In genomic region chr14:72801841-72802587, GRCh38 we compare ENCODE assay signal across 15 cellular contexts.
DNase-seq lines count a peak whose midpoint lies in the region; ATAC-seq, FAIRE-seq and TF ChIP-seq lines count a peak whose summit lies in the region.
"Had no signal": no experiment of that assay in that cellular context is flagged by ENCODE, and none has a peak within 500 bp of the region (broad histone marks: within the 10 kb centered on the region; RNA-seq: fewer than 3 reads in every experiment).

No MANE protein-coding gene starts in this region.

- H3K9me3 ChIP-seq in heart left ventricle, result no peaks in the 10 kb centered on the region
- H3K9me3 ChIP-seq in smooth muscle cell (replicated peaks; ENCODE audit: low read depth), result no peaks in the 10 kb centered on the region
- no peaks in the 10 kb centered on the region for H3K9me3 ChIP-seq in HepG2 (ENCODE audit: low read length)
- H3K9me3 ChIP-seq: upper lobe of right lung had no signal

- no peak for TF ChIP-seq RAD21 in HepG2 (CRISPR knock-in tag; IDR thresholded peaks at IDR 0.05)

- H3K36me3 ChIP-seq in heart left ventricle (no peaks in the 10 kb centered on the region), smooth muscle cell (ENCODE audit: low read depth) (no peaks in the 10 kb centered on the region), HepG2 (replicated peaks in 1 of 2; ENCODE audit: control insufficient read depth in 1 of 2, insufficient read depth in 2 of 2, low read length in 2 of 2) (no peaks in the 10 kb centered on the region)
- H3K36me3 ChIP-seq: upper lobe of right lung had no signal

- no peak overlapping the region for H2AFZ ChIP-seq in smooth muscle cell (ENCODE audit: low read depth)
- no peak overlapping the region for H2AFZ ChIP-seq in HepG2 (ENCODE audit: low read length)

- no peaks in the 10 kb centered on the region for H3K9me3 Mint-ChIP-seq in activated naive CD4-positive, alpha-beta T cell treated with anti-CD3 and anti-CD28 coated beads, Interleukin-2, amount 50 U/mL, for 24 hours
- peaks cover 3% of the 10 kb centered on the region for H3K9me3 Mint-ChIP-seq in activated naive CD4-positive, alpha-beta T cell treated with anti-CD3 and anti-CD28 coated beads, Interleukin-2, amount 10 ng/mL, durations not matched to agents 7 days and 5 days
- no peaks in the 10 kb centered on the region for H3K9me3 Mint-ChIP-seq in activated naive CD8-positive, alpha-beta T cell treated with anti-CD3 and anti-CD28 coated beads, Interleukin-2, amount 50 U/mL, for 24 hours

- H3K27me3 ChIP-seq in heart left ventricle (no peaks in the 10 kb centered on the region), smooth muscle cell (ENCODE audit: low read depth) (no peaks in the 10 kb centered on the region), HepG2 (ENCODE audit: control insufficient read depth in 1 of 2, insufficient read depth in 2 of 2, low read length in 2 of 2) (peaks cover 0 to 1% of the 10 kb centered on the region in 2 experiments; a peak in 1 of 5 replicates)
- H3K27me3 ChIP-seq: upper lobe of right lung had no signal

- H3K4me1 ChIP-seq in heart left ventricle (peaks cover 3 to 57% (median 22%) of the 10 kb centered on the region in 12 donors), smooth muscle cell (ENCODE audit: low read depth) (no peaks in the 10 kb centered on the region), HepG2 (ENCODE audit: insufficient read depth, low read length) (0 out of 2 replicates have a peak, but pooled peaks cover 10% of the 10 kb centered on the region)
- H3K4me1 ChIP-seq: upper lobe of right lung had no signal

- H3K36me3 Mint-ChIP-seq in activated naive CD4-positive, alpha-beta T cell treated with anti-CD3 and anti-CD28 coated beads, Interleukin-2, amount 50 U/mL, for 24 hours, result no peaks in the 10 kb centered on the region
- H3K36me3 Mint-ChIP-seq in activated naive CD4-positive, alpha-beta T cell treated with anti-CD3 and anti-CD28 coated beads, Interleukin-2, amount 10 ng/mL, durations not matched to agents 7 days and 5 days, result peaks cover 10% of the 10 kb centered on the region
- peaks cover 3% of the 10 kb centered on the region for H3K36me3 Mint-ChIP-seq in activated naive CD8-positive, alpha-beta T cell treated with anti-CD3 and anti-CD28 coated beads, Interleukin-2, amount 50 U/mL, for 24 hours (ENCODE audit: low read depth)

- intact Hi-C loops in heart left ventricle (cut with DNase I) (no loop called here), HepG2 (cut with micrococcal nuclease; ENCODE audit: unreplicated experiment) (no loop called here)

- FAIRE-seq in HepG2 (lab: Jason Lieb, UNC) (no peak), GM12892 (lab: Jason Lieb, UNC) (no peak)

- H3K27me3 Mint-ChIP-seq in activated naive CD4-positive, alpha-beta T cell treated with anti-CD3 and anti-CD28 coated beads, Interleukin-2, amount 50 U/mL, for 24 hours, result no peaks in the 10 kb centered on the region
- H3K27me3 Mint-ChIP-seq in activated naive CD4-positive, alpha-beta T cell treated with anti-CD3 and anti-CD28 coated beads, Interleukin-2, amount 10 ng/mL, durations not matched to agents 7 days and 5 days, result no peaks in the 10 kb centered on the region
- no peaks in the 10 kb centered on the region for H3K27me3 Mint-ChIP-seq in activated naive CD8-positive, alpha-beta T cell treated with anti-CD3 and anti-CD28 coated beads, Interleukin-2, amount 50 U/mL, for 24 hours

- H3K9ac ChIP-seq in smooth muscle cell (ENCODE audit: low read depth) (no peak overlapping the region), HepG2 (ENCODE audit: insufficient read depth, low read depth, low read length) (no peak overlapping the region)

- H3K79me2 ChIP-seq in smooth muscle cell (ENCODE audit: low read depth), result no peaks in the 10 kb centered on the region
- H3K79me2 ChIP-seq in HepG2 (ENCODE audit: insufficient read depth, low read length), result no peaks in the 10 kb centered on the region

- TF ChIP-seq POLR2A in heart left ventricle (IDR thresholded peaks at IDR 0.05), result no peak
- no peak for TF ChIP-seq POLR2A in HepG2 (IDR thresholded peaks at IDR 0.05; ENCODE audit: insufficient read depth in 1 of 2, low read depth in 2 of 2, low read length in 2 of 2)
- TF ChIP-seq POLR2A in GM12892 (IDR thresholded peaks at IDR 0.05; ENCODE audit: low read depth, low read length), result no peak

- CTCF ChIA-PET in activated naive CD4-positive, alpha-beta T cell treated with anti-CD3 and anti-CD28 coated beads, Interleukin-2, amount 10 ng/mL, durations not matched to agents 7 days and 5 days (lab: Charles Lee), result no interaction called here
- CTCF ChIA-PET in HepG2 (lab: Yijun Ruan, JAX; ENCODE audit: low intra/inter-chr PET ratio, low total read pairs), result no interaction called here

- peaks cover 12% of the 10 kb centered on the region for H4K20me1 ChIP-seq in smooth muscle cell (ENCODE audit: low read depth)
- H4K20me1 ChIP-seq in HepG2 (ENCODE audit: insufficient read depth, low read length), result no peaks in the 10 kb centered on the region

- peak overlapping the region; percentile 36 for H3K27ac Mint-ChIP-seq in activated naive CD4-positive, alpha-beta T cell treated with anti-CD3 and anti-CD28 coated beads, Interleukin-2, amount 50 U/mL, for 24 hours
- no peak overlapping the region for H3K27ac Mint-ChIP-seq in activated naive CD4-positive, alpha-beta T cell treated with anti-CD3 and anti-CD28 coated beads, Interleukin-2, amount 10 ng/mL, durations not matched to agents 7 days and 5 days
- peak overlapping the region; percentile 34 for H3K27ac Mint-ChIP-seq in activated naive CD8-positive, alpha-beta T cell treated with anti-CD3 and anti-CD28 coated beads, Interleukin-2, amount 50 U/mL, for 24 hours

- TF ChIP-seq EP300 in HepG2 (IDR thresholded peaks at IDR 0.05; ENCODE audit: low read depth in 2 of 2, low read length in 2 of 2) (no peak), HepG2 (CRISPR knock-in tag; IDR thresholded peaks at IDR 0.05; ENCODE audit: borderline replicate concordance) (no peak)

- POLR2A ChIA-PET in HepG2 (lab: Yijun Ruan, JAX), result no interaction called here

- H3K4me3 Mint-ChIP-seq in activated naive CD4-positive, alpha-beta T cell treated with anti-CD3 and anti-CD28 coated beads, Interleukin-2, amount 50 U/mL, for 24 hours, result no peak overlapping the region
- H3K4me3 Mint-ChIP-seq in activated naive CD4-positive, alpha-beta T cell treated with anti-CD3 and anti-CD28 coated beads, Interleukin-2, amount 10 ng/mL, durations not matched to agents 7 days and 5 days, result no peak overlapping the region
- no peak overlapping the region for H3K4me3 Mint-ChIP-seq in activated naive CD8-positive, alpha-beta T cell treated with anti-CD3 and anti-CD28 coated beads, Interleukin-2, amount 50 U/mL, for 24 hours

- BruUV-seq in HepG2 (replicated peaks; lab: Mats Ljungman, UMichigan), result no TSS peak

- H3K4me2 ChIP-seq in smooth muscle cell (no peak overlapping the region), HepG2 (ENCODE audit: low read depth, low read length) (no peak overlapping the region)

- H3K4me3 ChIP-seq in heart left ventricle, result no peak overlapping the region
- no peak overlapping the region for H3K4me3 ChIP-seq in smooth muscle cell
- no peak overlapping the region for H3K4me3 ChIP-seq in HepG2 (replicated peaks in 1 of 3; ENCODE audit: insufficient read depth in 1 of 3, low read depth in 2 of 3, low read length in 3 of 3)
- H3K4me3 ChIP-seq: upper lobe of right lung had no signal

- peak overlapping the region in 10 of 12 donors; percentile 14 to 71 (median 44) for H3K27ac ChIP-seq in heart left ventricle
- peak overlapping the region; percentile 56 for H3K27ac ChIP-seq in smooth muscle cell (ENCODE audit: low read depth)
- no peak overlapping the region for H3K27ac ChIP-seq in HepG2 (ENCODE audit: extremely low read length, insufficient read depth, low read length)
- H3K27ac ChIP-seq: upper lobe of right lung had no signal

- no peak for ATAC-seq in activated naive CD8-positive, alpha-beta T cell treated with anti-CD3 and anti-CD28 coated beads, Interleukin-2, amount 50 U/mL, for 24 hours
- ATAC-seq in heart left ventricle, result peak; percentile 36 to 61 (median 46)
- no peak for ATAC-seq in HepG2
- ATAC-seq: upper lobe of right lung had no signal

- TF ChIP-seq CTCF in heart left ventricle (IDR thresholded peaks at IDR 0.05) (no peak), smooth muscle cell (IDR thresholded peaks at IDR 0.05; ENCODE audit: borderline replicate concordance, insufficient read depth, poor library complexity, severe bottlenecking) (no peak), HepG2 (CRISPR knock-in tag; IDR thresholded peaks at IDR 0.05) (no peak)

- no peak for DNase-seq in activated naive CD4-positive, alpha-beta T cell treated with anti-CD3 and anti-CD28 coated beads, Interleukin-2, amount 10 ng/mL, durations not matched to agents 7 days and 5 days
- DNase-seq in activated naive CD8-positive, alpha-beta T cell treated with anti-CD3 and anti-CD28 coated beads, Interleukin-2, amount 50 U/mL, for 24 hours, result no peak
- DNase-seq in heart left ventricle (no peak), smooth muscle cell (lab: John Stamatoyannopoulos, UW; ENCODE audit: unreplicated experiment) (no peak), HepG2 (ENCODE audit: low spot score) (no peak), GM12892 (ENCODE audit: insufficient read length) (no peak), SHP77 (lab: John Stamatoyannopoulos, UW) (no peak)
- DNase-seq: activated CD4-positive, alpha-beta T cell treated with anti-CD3 and anti-CD28 coated beads, Interleukin-2, amount 50 U/mL, for 1 hour; activated gamma-delta T cell; cerebellar nuclear complex; NCI-H1048; stimulated activated CD4-positive, alpha-beta T cell treated with anti-CD3 and anti-CD28 coated beads, Interleukin-1b, Interleukin-23, amount 100 ng/mL, for 48 hours; stimulated activated CD8-positive, alpha-beta memory T cell treated with anti-CD3 and anti-CD28 coated beads, Interleukin-4, amount 100 ng/mL, for 48 hours; upper lobe of right lung had no signal

- 52 to 72% (median 59%) methylated on average over 3 to 5 of the region's 5 CpGs for WGBS in heart left ventricle, 4 donors
- WGBS in smooth muscle cell (ENCODE audit: low lambda C conversion rate), result 83% methylated on average over 5 of the region's 5 CpGs
- WGBS in HepG2 (ENCODE audit: low lambda C conversion rate), result 0% methylated on average over 1 of the region's 5 CpGs

- in situ Hi-C loops in HepG2 (cut with HindIII; ENCODE audit: extremely low pct_ligation_motif_present, low pct_unique_long_range_greater_than_20kb), result no loop called here

- peaks cover 3% of the 10 kb centered on the region for H3K4me1 Mint-ChIP-seq in activated naive CD4-positive, alpha-beta T cell treated with anti-CD3 and anti-CD28 coated beads, Interleukin-2, amount 50 U/mL, for 24 hours
- H3K4me1 Mint-ChIP-seq in activated naive CD4-positive, alpha-beta T cell treated with anti-CD3 and anti-CD28 coated beads, Interleukin-2, amount 10 ng/mL, durations not matched to agents 7 days and 5 days, result peaks cover 2% of the 10 kb centered on the region
- peaks cover 14% of the 10 kb centered on the region for H3K4me1 Mint-ChIP-seq in activated naive CD8-positive, alpha-beta T cell treated with anti-CD3 and anti-CD28 coated beads, Interleukin-2, amount 50 U/mL, for 24 hours

- no peaks in the 10 kb centered on the region for H3F3A ChIP-seq in smooth muscle cell (ENCODE audit: low read depth)

Comparison
In these comparisons a context has a peak if more than half of its experiments do, and no peak if none do; other contexts are left out.
1. ATAC-seq: peak in heart left ventricle (4 of 4); none in activated naive CD8-positive, alpha-beta T cell treated with anti-CD3 and anti-CD28 coated beads, Interleukin-2, amount 50 U/mL, for 24 hours (single experiment) and HepG2 (single experiment).